Comparison of ENCODE assay signal across 20 cellular contexts in the genomic region with DNA sequence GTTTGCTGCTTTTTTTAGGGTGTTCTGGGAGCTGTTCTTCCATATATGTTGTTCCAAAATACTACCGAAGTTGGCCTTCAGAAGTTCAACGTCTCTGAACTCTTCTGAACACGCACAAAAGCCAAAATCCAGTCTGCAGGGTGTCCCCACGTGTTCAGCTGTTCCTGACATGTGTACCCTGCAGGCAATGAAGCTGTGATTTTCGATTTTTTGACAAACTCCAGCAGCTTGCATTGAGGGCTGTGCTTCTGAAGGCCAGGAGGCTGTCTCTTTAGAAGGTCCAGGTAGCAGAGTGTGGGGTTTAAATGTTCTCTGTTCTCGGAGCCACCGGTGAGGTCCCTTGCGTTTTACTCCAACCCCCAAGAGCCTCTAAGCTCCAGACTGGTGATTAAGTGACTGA.
A peak's percentile ranks its signal among the peaks of the same experiment; 100 is the strongest.
DNase-seq lines count a peak whose midpoint lies in the region; ATAC-seq, FAIRE-seq and TF ChIP-seq lines count a peak whose summit lies in the region.
"Had no signal": no experiment of that assay in that cellular context is flagged by ENCODE, and none has a peak within 500 bp of the region (broad histone marks: within the 10 kb centered on the region; RNA-seq: fewer than 3 reads in every experiment).

No MANE protein-coding gene starts in this region.

- no peaks in the 10 kb centered on the region for H3K9me3 Mint-ChIP-seq in IgD-negative memory B cell
- H3K9me3 Mint-ChIP-seq in neural progenitor cell: no peaks in the 10 kb centered on the region
- peaks cover 4% of the 10 kb centered on the region for H3K9me3 Mint-ChIP-seq in type B pancreatic cell
- H3K9me3 Mint-ChIP-seq: CD8-positive, alpha-beta T cell had no signal

- H3K27me3 Mint-ChIP-seq in IgD-negative memory B cell: no peaks in the 10 kb centered on the region
- peaks cover 2% of the 10 kb centered on the region for H3K27me3 Mint-ChIP-seq in neural progenitor cell (ENCODE audit: insufficient read depth, low read depth)
- no peaks in the 10 kb centered on the region for H3K27me3 Mint-ChIP-seq in type B pancreatic cell

- H3K4me3 Mint-ChIP-seq in IgD-negative memory B cell (no peak overlapping the region), neural progenitor cell (no peak overlapping the region), type B pancreatic cell (no peak overlapping the region)
- H3K4me3 Mint-ChIP-seq: CD8-positive, alpha-beta T cell had no signal

- no peak for TF ChIP-seq POLR2A in K562 (conservative IDR thresholded peaks at IDR 0.05)

- H3K27ac Mint-ChIP-seq in IgD-negative memory B cell (peak overlapping the region in 2 of 3 donors; percentile 20 to 61), neural progenitor cell (peak overlapping the region; percentile 47), type B pancreatic cell (peak overlapping the region; percentile 43)
- H3K27ac Mint-ChIP-seq: CD8-positive, alpha-beta T cell had no signal

- 2% methylated on average over 8 of the region's 8 CpGs for WGBS in K562 (ENCODE audit: insufficient coverage, low coverage, missing lambda C conversion rate)

- no TSS peak for BruUV-seq in K562 (replicated peaks; lab: Mats Ljungman, UMichigan)

- H3K4me1 Mint-ChIP-seq in IgD-negative memory B cell (peaks cover 0 to 1% (median 0%) of the 10 kb centered on the region in 3 donors), neural progenitor cell (peaks cover 35% of the 10 kb centered on the region), type B pancreatic cell (ENCODE audit: unreplicated experiment) (peaks cover 38% of the 10 kb centered on the region)

- peak; percentile 37 for FAIRE-seq in K562 (lab: Jason Lieb, UNC)
- FAIRE-seq: GM12878, H54, HTR-8/SVneo had no signal

- in situ Hi-C loops in K562 (cut with MboI): no loop called here

- no peak overlapping the region for H2AFZ ChIP-seq in K562 (ENCODE audit: low read depth, low read length)
- no peak overlapping the region for H2AFZ ChIP-seq in neural progenitor cell (replicated peaks)

- H3K27ac ChIP-seq in K562 (ENCODE audit: extremely low read depth, low read depth, low read length) (no peak overlapping the region), neural progenitor cell (no peak overlapping the region), RWPE1 (no peak overlapping the region)
- H3K27ac ChIP-seq: C4-2B had no signal

- no peak for TF ChIP-seq EP300 in K562 (IDR thresholded peaks at IDR 0.05; ENCODE audit: low read length)

- H3K27me3 ChIP-seq in K562 (ENCODE audit: control insufficient read depth in 2 of 2, insufficient read depth in 2 of 2, low read length in 2 of 2): peaks cover 47 to 60% of the 10 kb centered on the region in 2 experiments
- no peaks in the 10 kb centered on the region for H3K27me3 ChIP-seq in neural progenitor cell

- H3K4me1 ChIP-seq in K562 (replicated peaks in 1 of 2; ENCODE audit: control insufficient read depth in 2 of 2, insufficient read depth in 2 of 2, low read length in 2 of 2) (no peaks in the 10 kb centered on the region), neural progenitor cell (peaks cover 28% of the 10 kb centered on the region)

- TF ChIP-seq RAD21 in K562 (CRISPR knock-in tag; conservative IDR thresholded peaks at IDR 0.05 in 1 of 2, IDR thresholded peaks at IDR 0.05 in 1 of 2): no peak

- DNase-seq in K562 (ENCODE audit: extremely low read depth in 1 of 4, low spot score in 3 of 4) (no peak), neural progenitor cell (ENCODE audit: low spot score) (no peak), type B pancreatic cell (ENCODE audit: extremely low spot score, unreplicated experiment) (no peak), NCI-H524 treated with DMSO at 0.1 percent for 48 hours (lab: John Stamatoyannopoulos, UW) (no peak), globus pallidus (ENCODE audit: low spot score) (no peak), RWPE1 (ENCODE audit: low spot score) (no peak)
- DNase-seq: CD8-positive, alpha-beta T cell; DMS 273 treated with DMSO at 0.1 percent for 48 hours; DMS79; EL; GDM1; NCI-H1092; NCI-H1417 treated with DMSO at 0.1 percent for 48 hours; NCI-H2227 treated with DMSO at 0.1 percent for 48 hours; NCI-H69 had no signal

- H3K9me3 ChIP-seq in K562 (replicated peaks; ENCODE audit: control insufficient read depth, insufficient read depth, low read depth, low read length) (no peaks in the 10 kb centered on the region), neural progenitor cell (ENCODE audit: low read depth) (no peaks in the 10 kb centered on the region)

- H4K20me1 ChIP-seq in K562 (replicated peaks; ENCODE audit: control insufficient read depth, insufficient read depth, low read length) (0 out of 2 replicates have a peak, but pooled peaks cover 3% of the 10 kb centered on the region), neural progenitor cell (ENCODE audit: low read depth) (no peaks in the 10 kb centered on the region)

- no peak overlapping the region for H3K9ac ChIP-seq in K562 (ENCODE audit: insufficient read depth in 1 of 2, low read depth in 2 of 2, low read length in 2 of 2)
- no peak overlapping the region for H3K9ac ChIP-seq in neural progenitor cell

- ATAC-seq in K562: no peak
- ATAC-seq: CD8-positive, alpha-beta T cell had no signal

- POLR2A ChIA-PET in K562 (lab: Yijun Ruan, JAX): interaction anchor here (1.1 kb wide), 1 partner anchor 8 kb away, joined by 3 read pairs; no protein-coding TSS in a partner anchor
- POLR2A ChIA-PET in RWPE1 (lab: Yijun Ruan, JAX; ENCODE audit: low non-redundant PET): no interaction called here

- H3F3A ChIP-seq in neural progenitor cell (ENCODE audit: low read depth): peaks cover 9% of the 10 kb centered on the region

- H3K79me2 ChIP-seq in K562 (ENCODE audit: control insufficient read depth, insufficient read depth, low read length) (no peaks in the 10 kb centered on the region), neural progenitor cell (ENCODE audit: low read depth) (no peaks in the 10 kb centered on the region)

- H3K4me2 ChIP-seq in K562 (ENCODE audit: insufficient read depth, low read length) (no peak overlapping the region), neural progenitor cell (no peak overlapping the region)

- H3K4me3 ChIP-seq in K562 (no peak overlapping the region), neural progenitor cell (no peak overlapping the region)
- H3K4me3 ChIP-seq: GM12878 had no signal

- TF ChIP-seq CTCF in K562 (IDR thresholded peaks at IDR 0.05 in 2 of 3, conservative IDR thresholded peaks at IDR 0.05 in 1 of 3; ENCODE audit: insufficient read depth in 2 of 3, low read depth in 1 of 3, low read length in 3 of 3): no peak
- no peak for TF ChIP-seq CTCF in neural progenitor cell (IDR thresholded peaks at IDR 0.05)
- TF ChIP-seq CTCF in type B pancreatic cell (conservative IDR thresholded peaks at IDR 0.05): no peak
- no peak for TF ChIP-seq CTCF in RWPE1 (conservative IDR thresholded peaks at IDR 0.05; ENCODE audit: low read depth)

- H3K9me1 ChIP-seq in K562 (ENCODE audit: control insufficient read depth, insufficient read depth, low read length): no peaks in the 10 kb centered on the region

- H3K36me3 Mint-ChIP-seq in IgD-negative memory B cell (peaks cover 2% of the 10 kb centered on the region), neural progenitor cell (peaks cover 30% of the 10 kb centered on the region), type B pancreatic cell (peaks cover 35% of the 10 kb centered on the region)
- H3K36me3 Mint-ChIP-seq: CD8-positive, alpha-beta T cell had no signal

- CTCF ChIA-PET in K562 (lab: Yijun Ruan, JAX; ENCODE audit: low intra/inter-chr PET ratio): no interaction called here
- CTCF ChIA-PET in RWPE1 (lab: Yijun Ruan, JAX): interaction anchor here (0.7 kb wide), 1 partner anchor 52 kb away, joined by 3 read pairs; no protein-coding TSS in a partner anchor

- intact Hi-C loops in K562 (cut with micrococcal nuclease): no loop called here

- no peaks in the 10 kb centered on the region for H3K36me3 ChIP-seq in K562 (ENCODE audit: control insufficient read depth, insufficient read depth, low read length)
- H3K36me3 ChIP-seq in neural progenitor cell: no peaks in the 10 kb centered on the region

TF ChIP-seq in K562, 482 proteins besides CTCF, POLR2A, EP300 and RAD21 (continues in another document):
- TF ChIP-seq SIRT6 (IDR thresholded peaks at IDR 0.05; ENCODE audit: low read depth, low read length): no peak
- TF ChIP-seq ZNF224 (CRISPR knock-in tag; IDR thresholded peaks at IDR 0.05): no peak
- no peak for TF ChIP-seq ZBTB8A (IDR thresholded peaks at IDR 0.05; ENCODE audit: partially characterized antibody)
- TF ChIP-seq, protein P1, sequence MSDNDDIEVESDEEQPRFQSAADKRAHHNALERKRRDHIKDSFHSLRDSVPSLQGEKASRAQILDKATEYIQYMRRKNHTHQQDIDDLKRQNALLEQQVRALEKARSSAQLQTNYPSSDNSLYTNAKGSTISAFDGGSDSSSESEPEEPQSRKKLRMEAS (CRISPR knock-in tag; IDR thresholded peaks at IDR 0.05): no peak
- TF ChIP-seq, protein P2, sequence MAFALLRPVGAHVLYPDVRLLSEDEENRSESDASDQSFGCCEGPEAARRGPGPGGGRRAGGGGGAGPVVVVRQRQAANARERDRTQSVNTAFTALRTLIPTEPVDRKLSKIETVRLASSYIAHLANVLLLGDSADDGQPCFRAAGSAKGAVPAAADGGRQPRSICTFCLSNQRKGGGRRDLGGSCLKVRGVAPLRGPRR (CRISPR knock-in tag; IDR thresholded peaks at IDR 0.05): no peak
- TF ChIP-seq, protein P3, sequence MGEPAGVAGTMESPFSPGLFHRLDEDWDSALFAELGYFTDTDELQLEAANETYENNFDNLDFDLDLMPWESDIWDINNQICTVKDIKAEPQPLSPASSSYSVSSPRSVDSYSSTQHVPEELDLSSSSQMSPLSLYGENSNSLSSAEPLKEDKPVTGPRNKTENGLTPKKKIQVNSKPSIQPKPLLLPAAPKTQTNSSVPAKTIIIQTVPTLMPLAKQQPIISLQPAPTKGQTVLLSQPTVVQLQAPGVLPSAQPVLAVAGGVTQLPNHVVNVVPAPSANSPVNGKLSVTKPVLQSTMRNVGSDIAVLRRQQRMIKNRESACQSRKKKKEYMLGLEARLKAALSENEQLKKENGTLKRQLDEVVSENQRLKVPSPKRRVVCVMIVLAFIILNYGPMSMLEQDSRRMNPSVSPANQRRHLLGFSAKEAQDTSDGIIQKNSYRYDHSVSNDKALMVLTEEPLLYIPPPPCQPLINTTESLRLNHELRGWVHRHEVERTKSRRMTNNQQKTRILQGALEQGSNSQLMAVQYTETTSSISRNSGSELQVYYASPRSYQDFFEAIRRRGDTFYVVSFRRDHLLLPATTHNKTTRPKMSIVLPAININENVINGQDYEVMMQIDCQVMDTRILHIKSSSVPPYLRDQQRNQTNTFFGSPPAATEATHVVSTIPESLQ (CRISPR knock-in tag; IDR thresholded peaks at IDR 0.05): no peak
- no peak for TF ChIP-seq ZBTB17 (CRISPR knock-in tag; IDR thresholded peaks at IDR 0.05)
- no peak for TF ChIP-seq MAFF (IDR thresholded peaks at IDR 0.05; ENCODE audit: low read length)
- no peak for TF ChIP-seq ZNF143 (CRISPR knock-in tag; IDR thresholded peaks at IDR 0.05)
- no peak for TF ChIP-seq CHD2 (IDR thresholded peaks at IDR 0.05; ENCODE audit: low read depth, low read length)
- TF ChIP-seq FIP1L1 (IDR thresholded peaks at IDR 0.05; ENCODE audit: low read depth, low read length, poor library complexity, severe bottlenecking): no peak
